1 cellular context compared by ENCODE assay signal in genomic region chr7:39921505-39922250, GRCh38.
TF ChIP-seq lines count a peak whose summit lies in the region.

No MANE protein-coding gene starts in this region.

TF ChIP-seq in GM23338, 12 proteins besides CTCF, POLR2A, EP300 and RAD21 (continued from another document):
- no peak for TF ChIP-seq ZNF462 (CRISPR knock-in tag; IDR thresholded peaks at IDR 0.05)
